Comparison of ENCODE assay signal across 28 cellular contexts in the genomic region with DNA sequence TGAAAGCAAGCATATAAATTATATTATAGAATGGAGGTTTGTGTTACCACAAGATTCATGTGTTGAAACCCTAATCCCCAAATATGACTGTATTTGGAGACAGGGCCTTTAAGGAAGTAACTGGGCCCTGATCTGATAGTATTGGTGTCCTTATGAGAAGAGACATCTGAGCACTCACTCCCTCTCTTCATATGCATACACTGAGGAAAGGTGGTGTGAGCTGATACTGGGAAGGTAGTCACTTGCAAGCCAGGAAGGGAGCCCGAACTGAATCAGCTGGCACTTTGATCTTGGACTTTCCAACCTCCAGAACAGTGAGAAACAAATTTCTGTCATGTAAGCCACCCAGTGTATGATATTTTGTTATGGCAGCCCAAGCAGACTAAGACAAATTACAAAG.
"Had no signal": no experiment of that assay in that cellular context is flagged by ENCODE, and none has a peak within 500 bp of the region (broad histone marks: within the 10 kb centered on the region; RNA-seq: fewer than 3 reads in every experiment).

No MANE protein-coding gene starts in this region.

- H3K4me3 ChIP-seq: ascending aorta, cardiac muscle cell had no signal

- DNase-seq: activated B cell treated with CpG ODN at 0.5 μM for 24 hours; activated CD4-positive, alpha-beta memory T cell treated with anti-CD3 and anti-CD28 coated beads for 36 hours; activated CD4-positive, alpha-beta T cell treated with anti-CD3 and anti-CD28 coated beads for 4 hours; activated CD4-positive, alpha-beta T cell treated with anti-CD3 and anti-CD28 coated beads, Interleukin-2, amount 10 ng/mL, durations not matched to agents 24 days and 14 days; activated CD4-positive, alpha-beta T cell treated with anti-CD3 and anti-CD28 coated beads, Interleukin-2, amount 50 U/mL, for 1 hour; activated CD4-positive, alpha-beta T cell treated with anti-CD3 and anti-CD28 coated beads, Interleukin-2, amount 50 U/mL, for 4 hours; activated CD4-positive, CD25-positive, alpha-beta regulatory T cell treated with anti-CD3 and anti-CD28 coated beads, Interleukin-2, amount 50 U/mL, for 72 hours; activated CD8-positive, alpha-beta memory T cell treated with anti-CD3 and anti-CD28 coated beads, Interleukin-2, amount 50 U/mL, for 4 hours; activated CD8-positive, alpha-beta T cell treated with anti-CD3 and anti-CD28 coated beads for 36 hours; activated effector memory CD4-positive, alpha-beta T cell treated with Interleukin-2 at 50 U/mL for 16 hours; activated gamma-delta T cell; activated naive CD4-positive, alpha-beta T cell treated with anti-CD3 and anti-CD28 coated beads, Interleukin-2, amount 10 ng/mL, durations not matched to agents 7 days and 5 days; activated naive CD4-positive, alpha-beta T cell treated with Interleukin-2 at 50 U/mL for 16 hours; activated naive CD8-positive, alpha-beta T cell treated with anti-CD3 and anti-CD28 coated beads, Interleukin-2, amount 10 ng/mL, durations not matched to agents 7 days and 5 days; activated naive CD8-positive, alpha-beta T cell treated with anti-CD3 and anti-CD28 coated beads, Interleukin-2, amount 50 U/mL, for 24 hours; activated T-cell treated with anti-CD3 and anti-CD28 coated beads, Interleukin-2, amount 50 U/mL, for 24 hours; activated T-cell treated with anti-CD3 and anti-CD28 coated beads, Interleukin-2, amount 50 U/mL, for 48 hours; amygdala; anterior cingulate cortex; caudate nucleus; cerebellar nuclear complex; T-helper 1 cell; T-helper 2 cell; T-helper 9 cell had no signal

- H3K9me3 ChIP-seq: ascending aorta had no signal

- H3K27ac ChIP-seq: ascending aorta, cardiac muscle cell, VCaP had no signal

- H3K36me3 ChIP-seq: ascending aorta, cardiac muscle cell had no signal

- H3K4me1 ChIP-seq: ascending aorta had no signal

- ATAC-seq: activated CD8-positive, alpha-beta T cell treated with anti-CD3 and anti-CD28 coated beads for 36 hours; activated naive CD8-positive, alpha-beta T cell treated with anti-CD3 and anti-CD28 coated beads, Interleukin-2, amount 50 U/mL, for 24 hours had no signal

- H3K27me3 ChIP-seq: ascending aorta, cardiac muscle cell had no signal

- FAIRE-seq: bronchial epithelial cell had no signal
